Comparison of ENCODE assay signal across 25 cellular contexts in genomic region chr12:106142591-106143261, GRCh38. TPM values are rescaled to one million over a fixed set of nuclear protein-coding genes. Genes with fewer than 3 reads are reported as not detected.
DNase-seq lines count a peak whose midpoint lies in the region; ATAC-seq and TF ChIP-seq lines count a peak whose summit lies in the region.
"Had no signal": no experiment of that assay in that cellular context is flagged by ENCODE, and none has a peak within 500 bp of the region (broad histone marks: within the 10 kb centered on the region; RNA-seq: fewer than 3 reads in every experiment).

No MANE protein-coding gene starts in this region.

- H3K27me3 ChIP-seq in neural progenitor cell, result peaks cover 5% of the 10 kb centered on the region
- H3K27me3 ChIP-seq: right lobe of liver, uterus had no signal

- no peak overlapping the region for H3K27ac Mint-ChIP-seq in neural progenitor cell
- H3K27ac Mint-ChIP-seq: activated CD4-positive, alpha-beta T cell treated with anti-CD3 and anti-CD28 coated beads for 36 hours; activated naive CD4-positive, alpha-beta T cell treated with anti-CD3 and anti-CD28 coated beads, Interleukin-2, amount 10 ng/mL, durations not matched to agents 7 days and 5 days; CD8-positive, alpha-beta T cell had no signal

- DNase-seq in DMS53 treated with DMSO at 0.1 percent for 48 hours (lab: John Stamatoyannopoulos, UW; ENCODE audit: unreplicated experiment) (peak; percentile 31), NCI-H524 treated with DMSO at 0.1 percent for 48 hours (lab: John Stamatoyannopoulos, UW) (peak; percentile 31), coronary artery (ENCODE audit: low spot score) (peak; percentile 21), neural progenitor cell (ENCODE audit: low spot score) (no peak), NCI-H774 (lab: John Stamatoyannopoulos, UW) (no peak), pons (ENCODE audit: low spot score) (no peak)
- DNase-seq: activated CD4-positive, alpha-beta T cell treated with anti-CD3 and anti-CD28 coated beads for 36 hours; activated naive CD4-positive, alpha-beta T cell treated with anti-CD3 and anti-CD28 coated beads, Interleukin-2, amount 10 ng/mL, durations not matched to agents 7 days and 5 days; anterior cingulate cortex; CD8-positive, alpha-beta T cell; effector CD8-positive, alpha-beta T cell; foreskin melanocyte; GF-D8; IMR-90; kidney; NCI-H1417; NCI-H526; OCI-M1; right lobe of liver; SHP77; uterus had no signal

- peaks cover 36% of the 10 kb centered on the region for H3K79me2 ChIP-seq in neural progenitor cell (ENCODE audit: low read depth)

- H2AFZ ChIP-seq in neural progenitor cell (replicated peaks), result no peak overlapping the region

- no peak overlapping the region for H3K9ac ChIP-seq in neural progenitor cell

- no peaks in the 10 kb centered on the region for H3K36me3 ChIP-seq in neural progenitor cell
- H3K36me3 ChIP-seq: HAP-1, right lobe of liver, uterus had no signal

- peak overlapping the region; percentile 63 for H3K4me3 Mint-ChIP-seq in neural progenitor cell
- H3K4me3 Mint-ChIP-seq: activated CD4-positive, alpha-beta T cell treated with anti-CD3 and anti-CD28 coated beads for 36 hours; activated naive CD4-positive, alpha-beta T cell treated with anti-CD3 and anti-CD28 coated beads, Interleukin-2, amount 10 ng/mL, durations not matched to agents 7 days and 5 days; CD8-positive, alpha-beta T cell; central memory CD8-positive, alpha-beta T cell had no signal

- peaks cover 3% of the 10 kb centered on the region for H3K27me3 Mint-ChIP-seq in neural progenitor cell (ENCODE audit: insufficient read depth, low read depth)

- peaks cover 13% of the 10 kb centered on the region for H4K20me1 ChIP-seq in neural progenitor cell (ENCODE audit: low read depth)

- no peaks in the 10 kb centered on the region for H3K9me3 Mint-ChIP-seq in neural progenitor cell
- H3K9me3 Mint-ChIP-seq: activated naive CD4-positive, alpha-beta T cell treated with anti-CD3 and anti-CD28 coated beads, Interleukin-2, amount 10 ng/mL, durations not matched to agents 7 days and 5 days; CD8-positive, alpha-beta T cell; central memory CD8-positive, alpha-beta T cell had no signal

- H3K27ac ChIP-seq in coronary artery (no peak overlapping the region), neural progenitor cell (no peak overlapping the region)
- H3K27ac ChIP-seq: right lobe of liver, uterus had no signal

- peaks cover 43% of the 10 kb centered on the region for H3K4me1 Mint-ChIP-seq in neural progenitor cell

- H3K36me3 Mint-ChIP-seq in neural progenitor cell, result peaks cover 6% of the 10 kb centered on the region
- H3K36me3 Mint-ChIP-seq: activated naive CD4-positive, alpha-beta T cell treated with anti-CD3 and anti-CD28 coated beads, Interleukin-2, amount 10 ng/mL, durations not matched to agents 7 days and 5 days; CD8-positive, alpha-beta T cell had no signal

- no peaks in the 10 kb centered on the region for H3K9me3 ChIP-seq in neural progenitor cell (ENCODE audit: low read depth)
- H3K9me3 ChIP-seq: right lobe of liver, uterus had no signal

- ATAC-seq in HG02642 (IDR thresholded peaks at IDR 0.05; ENCODE audit: poor library complexity, unreplicated experiment), result no peak
- ATAC-seq: activated CD4-positive, alpha-beta T cell treated with anti-CD3 and anti-CD28 coated beads for 36 hours; CD8-positive, alpha-beta T cell; esophagus mucosa; right lobe of liver had no signal

- TF ChIP-seq CTCF in coronary artery (IDR thresholded peaks at IDR 0.05) (no peak), neural progenitor cell (IDR thresholded peaks at IDR 0.05) (no peak)

- H3K4me1 ChIP-seq in neural progenitor cell, result peaks cover 31% of the 10 kb centered on the region
- H3K4me1 ChIP-seq: uterus had no signal

- no peak overlapping the region for H3K4me3 ChIP-seq in coronary artery
- H3K4me3 ChIP-seq in neural progenitor cell, result no peak overlapping the region
- H3K4me3 ChIP-seq: HAP-1, right lobe of liver, uterus had no signal

- peaks cover 24% of the 10 kb centered on the region for H3F3A ChIP-seq in neural progenitor cell (ENCODE audit: low read depth)

- H3K4me2 ChIP-seq in neural progenitor cell, result peak overlapping the region; percentile 50

RNA-seq across cellular contexts. Expression of gene NUAK1, which starts 4.0 kb away (rescaled TPM):
- 11.9 and 18.8 TPM in 2 replicates for total RNA-seq in neural progenitor cell (ENCODE audit: low replicate concordance)
- total RNA-seq: activated CD4-positive, alpha-beta T cell treated with anti-CD3 and anti-CD28 coated beads for 36 hours had no signal

Comparison
In these comparisons a context has a peak if more than half of its experiments do, and no peak if none do; other contexts are left out.
1. DNase-seq: peak in DMS53 treated with DMSO at 0.1 percent for 48 hours (single experiment), NCI-H524 treated with DMSO at 0.1 percent for 48 hours (single experiment) and coronary artery (single experiment); none in neural progenitor cell (single experiment), NCI-H774 (single experiment) and pons (single experiment).